ENCODE assay signal across 28 cellular contexts in the genomic region with DNA sequence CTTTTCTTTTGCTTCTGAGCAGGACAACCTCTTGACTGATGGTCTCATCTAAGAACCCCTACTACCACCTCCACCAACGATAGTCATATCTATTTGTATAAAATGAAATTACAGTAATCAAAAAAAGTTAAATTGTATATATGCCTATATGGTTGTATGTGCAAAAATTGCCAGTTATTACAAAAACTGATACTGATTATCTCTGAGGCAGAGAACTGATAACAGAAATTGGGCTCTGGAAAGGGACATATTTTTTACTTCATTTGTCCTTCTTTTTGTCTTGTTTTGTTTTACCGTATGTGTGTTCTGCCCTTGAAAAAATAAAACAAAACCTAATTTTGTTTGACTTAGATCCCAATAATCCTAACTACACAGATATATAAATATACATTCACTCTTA.
"Had no signal": no experiment of that assay in that cellular context is flagged by ENCODE, and none has a peak within 500 bp of the region (broad histone marks: within the 10 kb centered on the region; RNA-seq: fewer than 3 reads in every experiment).

No MANE protein-coding gene starts in this region.

- H3K4me1 Mint-ChIP-seq: neural crest cell; stimulated activated effector memory CD8-positive, alpha-beta T cell treated with anti-CD3 and anti-CD28 coated beads, Interleukin-12 subunit alpha, Interleukin-12 subunit beta, amount 100 ng/mL, for 72 hours had no signal

- H3K79me2 ChIP-seq: hepatocyte had no signal

- H3K27ac Mint-ChIP-seq: mesothelial cell of epicardium; stimulated activated effector memory CD8-positive, alpha-beta T cell treated with anti-CD3 and anti-CD28 coated beads, Interleukin-12 subunit alpha, Interleukin-12 subunit beta, amount 100 ng/mL, for 72 hours; stimulated activated naive CD8-positive, alpha-beta T cell treated with anti-CD3 and anti-CD28 coated beads, Interleukin-15, amount 100 ng/mL, for 72 hours; type B pancreatic cell had no signal

- H3K27me3 Mint-ChIP-seq: stimulated activated naive CD8-positive, alpha-beta T cell treated with anti-CD3 and anti-CD28 coated beads, Interleukin-15, amount 100 ng/mL, for 72 hours; type B pancreatic cell had no signal

- H2AFZ ChIP-seq: hepatocyte had no signal

- H3K4me3 ChIP-seq: hepatocyte, left ventricle myocardium inferior, lung, mucosa of descending colon, pancreas, prostate gland, skin epidermis, tibial nerve, uterus had no signal

- H3K4me3 Mint-ChIP-seq: mesothelial cell of epicardium; naive thymus-derived CD8-positive, alpha-beta T cell; nephron; neural crest cell; stimulated activated naive CD8-positive, alpha-beta T cell treated with anti-CD3 and anti-CD28 coated beads, Interleukin-15, amount 100 ng/mL, for 72 hours; type B pancreatic cell had no signal

- H3K4me1 ChIP-seq: left ventricle myocardium inferior, pancreas, prostate gland, uterus had no signal

- H3K4me2 ChIP-seq: hepatocyte had no signal

- ATAC-seq: mucosa of descending colon; naive thymus-derived CD8-positive, alpha-beta T cell; pancreas; right cardiac atrium; sciatic nerve; stimulated activated effector memory CD8-positive, alpha-beta T cell treated with anti-CD3 and anti-CD28 coated beads, Interleukin-12 subunit alpha, Interleukin-12 subunit beta, amount 100 ng/mL, for 72 hours; stimulated activated naive CD8-positive, alpha-beta T cell treated with anti-CD3 and anti-CD28 coated beads, Interleukin-15, amount 100 ng/mL, for 72 hours had no signal

- H3K27ac ChIP-seq: hepatocyte, left ventricle myocardium inferior, pancreas, prostate gland, skin epidermis, tibial nerve, uterus had no signal

- H3K27me3 ChIP-seq: hepatocyte, pancreas, tibial nerve, uterus had no signal

- H3K9me3 ChIP-seq: pancreas, prostate gland, uterus had no signal

- H3K36me3 Mint-ChIP-seq: stimulated activated effector memory CD8-positive, alpha-beta T cell treated with anti-CD3 and anti-CD28 coated beads, Interleukin-12 subunit alpha, Interleukin-12 subunit beta, amount 100 ng/mL, for 72 hours; type B pancreatic cell had no signal

- H3K36me3 ChIP-seq: left ventricle myocardium inferior, pancreas, prostate gland, tibial nerve, uterus had no signal

- DNase-seq: islet precursor cell; left ventricle myocardium inferior; mesendoderm; mucosa of descending colon; naive thymus-derived CD8-positive, alpha-beta T cell; nucleus accumbens; pancreas; posterior cingulate gyrus; retina; right cardiac atrium; stimulated activated CD4-positive, alpha-beta T cell treated with anti-CD3 and anti-CD28 coated beads, Interleukin-12 subunit alpha, Interleukin-12 subunit beta, amount 100 ng/mL, for 4 hours; stimulated activated CD4-positive, alpha-beta T cell treated with anti-CD3 and anti-CD28 coated beads, Interleukin-15, amount 100 ng/mL, for 24 hours; stimulated activated CD4-positive, alpha-beta T cell treated with anti-CD3 and anti-CD28 coated beads, Interleukin-4, amount 100 ng/mL, for 24 hours; stimulated activated naive CD4-positive, alpha-beta T cell treated with Interleukin-2 at 50 U/mL for 16 hours; stimulated activated naive CD8-positive, alpha-beta T cell treated with anti-CD3 and anti-CD28 coated beads, Interleukin-15, amount 100 ng/mL, for 72 hours; substantia nigra; uterus had no signal
